27 cellular contexts compared by ENCODE assay signal in genomic region chr4:53227451-53227850, GRCh38.
"Had no signal": no experiment of that assay in that cellular context is flagged by ENCODE, and none has a peak within 500 bp of the region (broad histone marks: within the 10 kb centered on the region; RNA-seq: fewer than 3 reads in every experiment).

No MANE protein-coding gene starts in this region.

- H3K27me3 ChIP-seq: ascending aorta had no signal

- FAIRE-seq: TTC549 had no signal

- H3K4me1 ChIP-seq: ascending aorta had no signal

- DNase-seq: activated B cell treated with CpG ODN at 0.5 μM for 24 hours; activated CD4-positive, alpha-beta memory T cell treated with anti-CD3 and anti-CD28 coated beads, Interleukin-2, amount 10 ng/mL, durations not matched to agents 7 days and 5 days; activated CD4-positive, alpha-beta T cell treated with anti-CD3 and anti-CD28 coated beads for 4 hours; activated CD4-positive, alpha-beta T cell treated with anti-CD3 and anti-CD28 coated beads, Interleukin-2, amount 10 ng/mL, durations not matched to agents 24 days and 14 days; activated CD4-positive, alpha-beta T cell treated with anti-CD3 and anti-CD28 coated beads, Interleukin-2, amount 50 U/mL, for 48 hours; activated CD4-positive, CD25-positive, alpha-beta regulatory T cell treated with anti-CD3 and anti-CD28 coated beads, Interleukin-2, amount 50 U/mL, for 72 hours; activated CD8-positive, alpha-beta memory T cell treated with anti-CD3 and anti-CD28 coated beads for 24 hours; activated CD8-positive, alpha-beta memory T cell treated with anti-CD3 and anti-CD28 coated beads, Interleukin-2, amount 10 ng/mL, durations not matched to agents 7 days and 5 days; activated CD8-positive, alpha-beta memory T cell treated with anti-CD3 and anti-CD28 coated beads, Interleukin-2, amount 50 U/mL, for 48 hours; activated CD8-positive, alpha-beta T cell treated with anti-CD3 and anti-CD28 coated beads, Interleukin-2, amount 10 ng/mL, durations not matched to agents 7 days and 5 days; activated effector memory CD4-positive, alpha-beta T cell treated with Interleukin-2 at 50 U/mL for 16 hours; activated gamma-delta T cell; activated naive CD4-positive, alpha-beta T cell treated with anti-CD3 and anti-CD28 coated beads, Interleukin-2, amount 10 ng/mL, durations not matched to agents 7 days and 5 days; activated naive CD4-positive, alpha-beta T cell treated with Interleukin-2 at 50 U/mL for 16 hours; activated naive CD8-positive, alpha-beta T cell treated with anti-CD3 and anti-CD28 coated beads, Interleukin-2, amount 10 ng/mL, durations not matched to agents 7 days and 5 days; activated naive CD8-positive, alpha-beta T cell treated with anti-CD3 and anti-CD28 coated beads, Interleukin-2, amount 50 U/mL, for 24 hours; activated T-cell treated with anti-CD3 and anti-CD28 coated beads, Interleukin-2, amount 50 U/mL, for 24 hours; activated T-cell treated with anti-CD3 and anti-CD28 coated beads, Interleukin-2, amount 50 U/mL, for 48 hours; amygdala; anterior cingulate cortex; central memory CD4-positive, alpha-beta T cell; T-helper 1 cell; T-helper 2 cell; T-helper 9 cell had no signal

- H3K9me3 ChIP-seq: ascending aorta had no signal

- ATAC-seq: activated CD8-positive, alpha-beta memory T cell treated with anti-CD3 and anti-CD28 coated beads, Interleukin-2, amount 10 ng/mL, durations not matched to agents 7 days and 5 days; activated CD8-positive, alpha-beta T cell treated with anti-CD3 and anti-CD28 coated beads, Interleukin-2, amount 10 ng/mL, durations not matched to agents 7 days and 5 days; activated naive CD8-positive, alpha-beta T cell treated with anti-CD3 and anti-CD28 coated beads, Interleukin-2, amount 50 U/mL, for 24 hours had no signal

- H3K27ac ChIP-seq: ascending aorta, VCaP had no signal

- H3K4me3 ChIP-seq: ascending aorta had no signal

- H3K36me3 ChIP-seq: ascending aorta had no signal
